Comparison of ENCODE assay signal across 8 cellular contexts in the genomic region with DNA sequence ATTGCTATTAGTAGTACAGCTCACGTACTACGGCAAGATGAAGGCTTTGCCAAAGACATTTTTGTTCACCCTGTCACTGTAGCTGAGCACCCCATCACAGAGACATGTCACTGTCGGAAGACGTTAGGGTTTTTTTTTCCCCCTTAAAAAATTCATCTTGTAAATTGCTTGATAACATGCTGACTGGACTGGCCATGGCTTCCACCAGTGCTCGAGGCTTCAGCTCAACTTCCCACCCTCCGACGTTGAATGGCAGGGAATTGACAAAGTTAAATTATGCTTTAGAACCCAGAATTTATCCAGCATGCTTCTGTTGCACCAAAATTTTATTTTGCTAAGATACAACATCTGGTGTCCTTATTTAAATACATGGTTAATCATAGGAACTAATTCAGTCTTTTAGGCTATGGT. TPM values are rescaled to one million over a fixed set of nuclear protein-coding genes. Genes with fewer than 3 reads are reported as not detected.
DNase-seq lines count a peak whose midpoint lies in the region; ATAC-seq and TF ChIP-seq lines count a peak whose summit lies in the region.

No MANE protein-coding gene starts in this region.

- peak overlapping the region; percentile 43 to 99 (median 78) for H3K27ac ChIP-seq in adrenal gland
- peak overlapping the region; percentile 97 for H3K27ac ChIP-seq in lower lobe of right lung
- H3K27ac ChIP-seq in urinary bladder (ENCODE audit: low read depth): peak overlapping the region; percentile 94
- H3K27ac ChIP-seq in foreskin keratinocyte: no peak overlapping the region

- TF ChIP-seq POLR2A in adrenal gland (IDR thresholded peaks at IDR 0.05): no peak

- DNase-seq in activated naive CD4-positive, alpha-beta T cell treated with anti-CD3 and anti-CD28 coated beads, Interleukin-2, amount 50 U/mL, for 72 hours (ENCODE audit: low spot score in 2 of 2): no peak
- DNase-seq in adrenal gland: no peak
- DNase-seq in lower lobe of right lung: no peak
- no peak for DNase-seq in foreskin keratinocyte
- no peak for DNase-seq in activated CD4-positive, CD25-positive, alpha-beta regulatory T cell (lab: John Stamatoyannopoulos, UW)
- no peak for DNase-seq in COLO829 (ENCODE audit: low spot score)

- TF ChIP-seq CTCF in adrenal gland (IDR thresholded peaks at IDR 0.05): no peak
- TF ChIP-seq CTCF in lower lobe of right lung (IDR thresholded peaks at IDR 0.05): no peak
- no peak for TF ChIP-seq CTCF in foreskin keratinocyte (conservative IDR thresholded peaks at IDR 0.05)

- H3K4me1 Mint-ChIP-seq in activated naive CD4-positive, alpha-beta T cell treated with anti-CD3 and anti-CD28 coated beads, Interleukin-2, amount 50 U/mL, for 24 hours: peaks cover 23% of the 10 kb centered on the region

- peak overlapping the region; percentile 95 for H3K4me3 Mint-ChIP-seq in activated naive CD4-positive, alpha-beta T cell treated with anti-CD3 and anti-CD28 coated beads, Interleukin-2, amount 50 U/mL, for 24 hours

- no peaks in the 10 kb centered on the region for H3K36me3 ChIP-seq in adrenal gland (replicated peaks in 1 of 2)
- H3K36me3 ChIP-seq in lower lobe of right lung: no peaks in the 10 kb centered on the region
- H3K36me3 ChIP-seq in urinary bladder (ENCODE audit: insufficient read depth): no peaks in the 10 kb centered on the region

- 3 to 8% (median 5%) methylated on average over 6 to 7 of the region's 7 CpGs for WGBS in adrenal gland, 4 donors
- 10% methylated on average over 7 of the region's 7 CpGs for whole genome bisulfite sequencing in urinary bladder

- ATAC-seq in activated naive CD4-positive, alpha-beta T cell treated with anti-CD3 and anti-CD28 coated beads, Interleukin-2, amount 50 U/mL, for 72 hours: no peak
- ATAC-seq in lower lobe of right lung (no peak), foreskin keratinocyte (no peak)

- H3K27me3 Mint-ChIP-seq in activated naive CD4-positive, alpha-beta T cell treated with anti-CD3 and anti-CD28 coated beads, Interleukin-2, amount 50 U/mL, for 24 hours: no peaks in the 10 kb centered on the region

- H3K9me3 ChIP-seq in adrenal gland (replicated peaks in 1 of 3) (no peaks in the 10 kb centered on the region), lower lobe of right lung (no peaks in the 10 kb centered on the region)

- peak overlapping the region in 3 of 4 donors; percentile 44 to 95 (median 95) for H3K4me3 ChIP-seq in adrenal gland
- H3K4me3 ChIP-seq in lower lobe of right lung: peak overlapping the region; percentile 59
- peak overlapping the region; percentile 88 for H3K4me3 ChIP-seq in urinary bladder (ENCODE audit: low read depth, low read length)

- H3K27me3 ChIP-seq in adrenal gland (no peaks in the 10 kb centered on the region), lower lobe of right lung (ENCODE audit: low read depth) (no peaks in the 10 kb centered on the region), foreskin keratinocyte (no peaks in the 10 kb centered on the region)

- intact Hi-C loops in adrenal gland (cut with DNase I): no loop called here
- intact Hi-C loops in lower lobe of right lung (cut with DNase I): no loop called here

- H3K36me3 Mint-ChIP-seq in activated naive CD4-positive, alpha-beta T cell treated with anti-CD3 and anti-CD28 coated beads, Interleukin-2, amount 50 U/mL, for 24 hours: peaks cover 6% of the 10 kb centered on the region
- peaks cover 18 to 23% of the 10 kb centered on the region in 2 donors for H3K36me3 Mint-ChIP-seq in activated naive CD4-positive, alpha-beta T cell treated with anti-CD3 and anti-CD28 coated beads, Interleukin-2, amount 50 U/mL, for 72 hours

- peak overlapping the region; percentile 92 for H3K27ac Mint-ChIP-seq in activated naive CD4-positive, alpha-beta T cell treated with anti-CD3 and anti-CD28 coated beads, Interleukin-2, amount 50 U/mL, for 24 hours
- peak overlapping the region in 1 of 2 donors; percentile 93 for H3K27ac Mint-ChIP-seq in activated naive CD4-positive, alpha-beta T cell treated with anti-CD3 and anti-CD28 coated beads, Interleukin-2, amount 50 U/mL, for 72 hours

- H3K9me3 Mint-ChIP-seq in activated naive CD4-positive, alpha-beta T cell treated with anti-CD3 and anti-CD28 coated beads, Interleukin-2, amount 50 U/mL, for 24 hours: no peaks in the 10 kb centered on the region
- H3K9me3 Mint-ChIP-seq in activated naive CD4-positive, alpha-beta T cell treated with anti-CD3 and anti-CD28 coated beads, Interleukin-2, amount 50 U/mL, for 72 hours: no peaks in the 10 kb centered on the region

- H3K4me1 ChIP-seq in adrenal gland (replicated peaks in 1 of 2) (peaks cover 23 to 33% of the 10 kb centered on the region in 2 donors), lower lobe of right lung (peaks cover 31% of the 10 kb centered on the region), urinary bladder (ENCODE audit: insufficient read depth) (no peaks in the 10 kb centered on the region), foreskin keratinocyte (peaks cover 5% of the 10 kb centered on the region)

RNA-seq across cellular contexts. Expression of a gene that starts 0.7 kb away (rescaled TPM):
- 10 to 100 TPM; 39.6 to 47.9 TPM for total RNA-seq in activated naive CD4-positive, alpha-beta T cell treated with anti-CD3 and anti-CD28 coated beads, Interleukin-2, amount 50 U/mL, for 72 hours
- total RNA-seq in adrenal gland (10 to 100 TPM; 14.4 to 35.7 (median 30.9) TPM), lower lobe of right lung (53.4 TPM), urinary bladder (60.5 TPM), foreskin keratinocyte (33.7 and 36.4 TPM in 2 replicates)
- polyA plus RNA-seq in adrenal gland (10 to 100 TPM; 12.8 to 25.4 (median 14.6) TPM), urinary bladder (14.6 TPM), foreskin keratinocyte (6.3 and 7.5 TPM in 2 replicates)
